In the genomic region with DNA sequence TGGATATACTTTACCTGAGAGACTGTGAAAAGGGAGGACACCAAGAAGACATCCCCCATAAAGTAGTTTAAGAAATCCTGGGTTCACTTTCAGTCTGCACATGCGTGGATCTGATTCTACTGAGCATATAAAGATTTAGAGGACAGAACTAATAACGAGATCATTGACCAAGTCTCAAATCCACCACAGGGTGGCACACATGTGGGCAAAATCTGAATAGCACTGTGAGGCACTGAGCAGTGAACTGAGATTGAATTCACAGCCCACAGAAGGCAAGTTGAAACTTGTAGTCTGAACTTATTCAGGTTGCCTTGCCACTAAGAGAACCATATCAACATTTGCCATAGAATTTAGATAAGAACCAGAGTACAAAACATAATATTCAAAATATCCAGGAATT, we compare ENCODE assay signal across 9 cellular contexts.
A peak's percentile ranks its signal among the peaks of the same experiment; 100 is the strongest.
DNase-seq lines count a peak whose midpoint lies in the region; ATAC-seq and TF ChIP-seq lines count a peak whose summit lies in the region.
"Had no signal": no experiment of that assay in that cellular context is flagged by ENCODE, and none has a peak within 500 bp of the region (broad histone marks: within the 10 kb centered on the region; RNA-seq: fewer than 3 reads in every experiment).

No MANE protein-coding gene starts in this region.

- H3K4me1 Mint-ChIP-seq in nephron progenitor cell = peaks cover 18% of the 10 kb centered on the region

- no peaks in the 10 kb centered on the region for H3K27me3 ChIP-seq in Peyer's patch
- H3K27me3 ChIP-seq: neutrophil had no signal

- no peaks in the 10 kb centered on the region for H3K36me3 ChIP-seq in Peyer's patch
- H3K36me3 ChIP-seq: neutrophil had no signal

- H3K27ac ChIP-seq in Peyer's patch = no peak overlapping the region
- no peak overlapping the region for H3K27ac ChIP-seq in coronary artery
- H3K27ac ChIP-seq: neutrophil had no signal

- TF ChIP-seq POLR2A in Peyer's patch (IDR thresholded peaks at IDR 0.05) = no peak

- H3K27ac Mint-ChIP-seq in nephron progenitor cell = no peak overlapping the region

- H3K4me3 ChIP-seq in GM12864 (ENCODE audit: low read depth, low read length) (no peak overlapping the region), Peyer's patch (no peak overlapping the region), coronary artery (no peak overlapping the region)

- peaks cover 3% of the 10 kb centered on the region for H3K27me3 Mint-ChIP-seq in nephron progenitor cell (ENCODE audit: low read depth, poor library complexity)

- DNase-seq in GM12864 (ENCODE audit: low read depth) = peak; percentile 29
- peak in 1 of 3 donors; percentile 65 for DNase-seq in Peyer's patch
- DNase-seq in effector CD4-positive, alpha-beta T cell = peak; percentile 11
- DNase-seq in nephron progenitor cell = peak; percentile 12
- no peak for DNase-seq in coronary artery (ENCODE audit: low spot score)
- no peak for DNase-seq in SHP77 treated with DMSO at 0.1 percent for 48 hours (lab: John Stamatoyannopoulos, UW)

- peak; percentile 91 for ATAC-seq in GM21381 (IDR thresholded peaks at IDR 0.05; ENCODE audit: unreplicated experiment)
- peak; percentile 87 for ATAC-seq in HG03565 (IDR thresholded peaks at IDR 0.05; ENCODE audit: unreplicated experiment)

- H3K36me3 Mint-ChIP-seq in nephron progenitor cell (ENCODE audit: low read depth) = no peaks in the 10 kb centered on the region

- no peaks in the 10 kb centered on the region for H3K4me1 ChIP-seq in Peyer's patch

- H3K9me3 ChIP-seq in Peyer's patch = no peaks in the 10 kb centered on the region
- H3K9me3 ChIP-seq: neutrophil had no signal

- no peak overlapping the region for H3K4me3 Mint-ChIP-seq in nephron progenitor cell

- TF ChIP-seq CTCF in GM12864 (IDR thresholded peaks at IDR 0.05; ENCODE audit: low read depth, low read length, missing control alignments) = peak; percentile 48
- TF ChIP-seq CTCF in Peyer's patch (IDR thresholded peaks at IDR 0.05) = peak in 4 of 6 experiments; percentile 12 to 54 (median 42)
- peak; percentile 49 for TF ChIP-seq CTCF in nephron progenitor cell (IDR thresholded peaks at IDR 0.05)
- no peak for TF ChIP-seq CTCF in coronary artery (IDR thresholded peaks at IDR 0.05)

- H3K9me3 Mint-ChIP-seq in nephron progenitor cell = peaks cover 3% of the 10 kb centered on the region

Comparison
In these comparisons a context has a peak if more than half of its experiments do, and no peak if none do; other contexts are left out.
1. DNase-seq: peak in GM12864 (single experiment), effector CD4-positive, alpha-beta T cell (single experiment) and nephron progenitor cell (single experiment); none in coronary artery (single experiment) and SHP77 treated with DMSO at 0.1 percent for 48 hours (single experiment).